In the genomic region with DNA sequence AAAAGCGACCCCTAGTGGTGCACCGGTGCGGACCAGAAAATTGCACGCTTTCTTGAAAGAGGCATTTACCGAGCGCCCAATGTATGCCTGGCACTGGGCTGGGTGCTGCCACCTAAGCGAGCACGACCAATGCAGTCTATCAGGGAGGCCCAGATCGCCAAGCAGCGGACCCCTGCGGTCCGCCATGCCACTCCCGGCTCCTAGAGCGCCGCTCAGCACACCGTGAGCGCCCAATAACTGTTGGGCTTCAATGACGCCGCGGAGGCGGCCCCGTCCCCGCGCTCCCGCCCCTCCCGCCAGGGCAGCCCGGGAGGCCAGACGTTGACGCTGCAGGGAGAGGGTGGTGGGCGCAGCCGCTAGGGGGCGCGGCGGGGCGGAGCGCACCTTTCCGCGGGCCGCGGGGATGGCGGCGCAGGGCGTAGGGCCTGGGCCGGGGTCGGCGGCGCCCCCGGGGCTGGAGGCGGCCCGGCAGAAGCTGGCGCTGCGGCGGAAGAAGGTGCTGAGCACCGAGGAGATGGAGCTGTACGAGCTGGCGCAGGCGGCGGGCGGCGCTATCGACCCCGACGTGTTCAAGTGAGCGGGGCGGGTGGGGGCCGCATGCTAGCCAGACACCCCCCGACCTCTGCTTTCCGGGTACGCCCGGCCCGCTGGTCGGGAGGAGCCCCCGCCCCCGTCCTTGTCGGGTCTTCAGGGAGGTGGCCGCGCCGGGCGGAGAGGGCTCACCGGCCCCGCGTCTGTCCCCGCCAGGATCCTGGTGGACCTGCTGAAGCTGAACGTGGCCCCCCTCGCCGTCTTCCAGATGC, we compare ENCODE assay signal across 8 cellular contexts. TPM values are rescaled to one million over a fixed set of nuclear protein-coding genes. Genes with fewer than 3 reads are reported as not detected.
A peak's percentile ranks its signal among the peaks of the same experiment; 100 is the strongest.
DNase-seq lines count a peak whose midpoint lies in the region; ATAC-seq and TF ChIP-seq lines count a peak whose summit lies in the region.
"Not testable (repeated sequence)": the region's sequence is repeated elsewhere in the genome, so short reads cannot be mapped to it uniquely, and the experiment has no call there.

A gene with protein sequence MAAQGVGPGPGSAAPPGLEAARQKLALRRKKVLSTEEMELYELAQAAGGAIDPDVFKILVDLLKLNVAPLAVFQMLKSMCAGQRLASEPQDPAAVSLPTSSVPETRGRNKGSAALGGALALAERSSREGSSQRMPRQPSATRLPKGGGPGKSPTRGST (plus strand): TSS at position 383 of the 803 bp plus-strand sequence. CDS start 21 bp downstream, at position 404.

- TF ChIP-seq CTCF in GM13977 (IDR thresholded peaks at IDR 0.05; ENCODE audit: extremely low read depth, insufficient read depth, missing control alignments) (peak; percentile 92), adrenal gland (IDR thresholded peaks at IDR 0.05) (peak; percentile 26 to 93 (median 72)), prostate gland (IDR thresholded peaks at IDR 0.05) (peak; percentile 87 to 93 (median 92))

- intact Hi-C loops in adrenal gland (cut with DNase I) (loop anchor here in 1 of 2 donors (10.0 kb wide), 1 partner anchor 153 kb away; no protein-coding TSS in a partner anchor), left cardiac atrium (cut with DNase I) (loop anchor here (5.0 to 10.0 kb wide), 2 partner anchors 153 to 155 kb away; no protein-coding TSS in a partner anchor), prostate gland (cut with DNase I) (loop anchor here (2.0 to 10.0 kb wide), 3 partner anchors 151 to 923 kb away; a partner anchor contains a TSS)

- ATAC-seq in HG02870 (IDR thresholded peaks at IDR 0.05; ENCODE audit: unreplicated experiment) (peak; percentile 79), left cardiac atrium (peak; percentile 92 to 95)

- H3K4me3 ChIP-seq in adrenal gland (peak within 1 kb of the TSS; percentile 19 to 98 (median 92)), prostate gland (peak within 1 kb of the TSS; percentile 98)

- H3K27ac ChIP-seq in adrenal gland (peak within 1 kb of the TSS; percentile 71 to 93 (median 91)), prostate gland (peak within 1 kb of the TSS; percentile 89 to 93)

- DNase-seq in GM13977 (ENCODE audit: low spot score) (peak; percentile 95), NCI-H1436 treated with DMSO at 0.1 percent for 48 hours (lab: John Stamatoyannopoulos, UW) (peak; percentile 9), T-helper 1 cell (peak; percentile 82 to 92 (median 85)), adrenal gland (peak; percentile 85 to 93 (median 89)), left cardiac atrium (peak; percentile 91), prostate gland (ENCODE audit: low spot score) (peak; percentile 82), ureter (ENCODE audit: low spot score) (peak; percentile 90)

- TF ChIP-seq POLR2A in adrenal gland (IDR thresholded peaks at IDR 0.05), result peak; percentile 36 to 53
- TF ChIP-seq POLR2A in prostate gland (IDR thresholded peaks at IDR 0.05), result not testable (repeated sequence)

- peaks cover 14 to 18% of the 10 kb centered on the region in 2 donors for H3K4me1 ChIP-seq in adrenal gland (replicated peaks in 1 of 2)
- not testable (repeated sequence) for H3K4me1 ChIP-seq in prostate gland (replicated peaks)

- not testable (repeated sequence) for H3K36me3 ChIP-seq in adrenal gland (replicated peaks in 1 of 2); prostate gland

- not testable (repeated sequence) for H3K9me3 ChIP-seq in adrenal gland (replicated peaks in 1 of 3); prostate gland

- 0% methylated on average over 16 to 75 of the region's 86 CpGs; no CpG with 5 or more reads in 1 of the 4 donors for whole genome bisulfite sequencing in adrenal gland, 4 donors
- WGBS in prostate gland, result under 1% methylated on average over 69 of the region's 86 CpGs

- not testable (repeated sequence) for H3K27me3 ChIP-seq in adrenal gland; prostate gland (replicated peaks; ENCODE audit: insufficient read depth)

- in situ Hi-C loops in GM13977 (cut with MboI; ENCODE audit: low pct_unique_long_range_greater_than_20kb, low sequenced_read_pairs, unreplicated experiment), result not testable (repeated sequence)

RNA-seq across cellular contexts. Expression of the gene that starts here (rescaled TPM):
- 100 to 1,000 TPM; 122 to 372 (median 306) TPM for total RNA-seq in adrenal gland
- 100 to 1,000 TPM in 2 of 3 donors, 1 to 10 TPM in 1; 7.1 to 688 (median 461) TPM for polyA plus RNA-seq in adrenal gland
- 100 to 1,000 TPM; 207 to 259 TPM for total RNA-seq in left cardiac atrium
- 100 to 1,000 TPM; 161 to 195 TPM for total RNA-seq in prostate gland
- total RNA-seq in ureter, result 165 TPM

Comparison
In these comparisons a context has a peak if more than half of its experiments do, and no peak if none do; other contexts are left out.
1. Peak in every context shown above with its lines: DNase-seq, ATAC-seq, H3K4me3 ChIP-seq and H3K27ac ChIP-seq.
2. DNase-seq: peak in every context shown above with its lines; median percentile 95 in GM13977; 91 in left cardiac atrium; 90 in ureter; 89 in adrenal gland; 85 in T-helper 1 cell; 82 in prostate gland; 9 in NCI-H1436 treated with DMSO at 0.1 percent for 48 hours.